ENCODE assay signal across 25 cellular contexts in genomic region chr7:55142919-55143600, GRCh38.
"Had no signal": no experiment of that assay in that cellular context is flagged by ENCODE, and none has a peak within 500 bp of the region (broad histone marks: within the 10 kb centered on the region; RNA-seq: fewer than 3 reads in every experiment).

No MANE protein-coding gene starts in this region.

- H3K27ac ChIP-seq: brain microvascular endothelial cell, coronary artery, gastrocnemius medialis, neural progenitor cell, testis, transverse colon had no signal

- H2AFZ ChIP-seq: neural progenitor cell had no signal

- H3K27me3 ChIP-seq: brain microvascular endothelial cell, gastrocnemius medialis, neural progenitor cell, testis, transverse colon had no signal

- ATAC-seq: activated naive CD4-positive, alpha-beta T cell treated with anti-CD3 and anti-CD28 coated beads, Interleukin-2, amount 50 U/mL, for 72 hours; activated T-cell treated with anti-CD3 and anti-CD28 coated beads, Interleukin-2, amount 50 U/mL, for 72 hours; gastrocnemius medialis; left ventricle myocardium superior; naive thymus-derived CD8-positive, alpha-beta T cell; right cardiac atrium; stimulated activated naive CD8-positive, alpha-beta T cell treated with anti-CD3 and anti-CD28 coated beads, Interleukin-15, Interleukin-2, amounts not matched to agents 100 U/mL and 50 U/mL, for 24 hours; T-cell had no signal

- H3K36me3 ChIP-seq: neural progenitor cell had no signal

- H3K4me1 Mint-ChIP-seq: T-cell had no signal

- H3K4me3 Mint-ChIP-seq: activated B cell treated with CpG ODN at 0.5 μM for 24 hours; activated T-cell treated with anti-CD3 and anti-CD28 coated beads, Interleukin-2, amount 50 U/mL, for 72 hours; mesothelial cell of epicardium; naive thymus-derived CD8-positive, alpha-beta T cell; neural progenitor cell; T-cell; T-helper 2 cell treated with Interferon-gamma antibody and Interleukin-4, amounts not matched to agents 5 μg/mL and 100 μg/mL, for 36 hours had no signal

- H3K9ac ChIP-seq: neural progenitor cell had no signal

- H3K4me1 ChIP-seq: neural progenitor cell had no signal

- DNase-seq: activated B cell treated with CpG ODN at 0.5 μM for 24 hours; activated naive CD4-positive, alpha-beta T cell; activated T-cell treated with anti-CD3 and anti-CD28 coated beads for 4 hours; activated T-cell treated with anti-CD3 and anti-CD28 coated beads, Interleukin-2, amount 50 U/mL, for 72 hours; aorta; brain microvascular endothelial cell; gastrocnemius medialis; glutamatergic neuron; left ventricle myocardium superior; mammary epithelial cell; naive thymus-derived CD8-positive, alpha-beta T cell; occipital lobe; posterior cingulate gyrus; right cardiac atrium; stimulated activated CD4-positive, alpha-beta T cell treated with anti-CD3 and anti-CD28 coated beads, Interleukin-2, amount 100 ng/mL, for 48 hours; stimulated activated naive CD8-positive, alpha-beta T cell treated with anti-CD3 and anti-CD28 coated beads, Interleukin-15, Interleukin-2, amounts not matched to agents 100 U/mL and 50 U/mL, for 24 hours; T-cell; testis; transverse colon had no signal

- H3K27ac Mint-ChIP-seq: activated B cell treated with CpG ODN at 0.5 μM for 24 hours; activated naive CD4-positive, alpha-beta T cell treated with anti-CD3 and anti-CD28 coated beads, Interleukin-2, amount 50 U/mL, for 72 hours; activated T-cell treated with anti-CD3 and anti-CD28 coated beads, Interleukin-2, amount 50 U/mL, for 72 hours; mesothelial cell of epicardium; naive thymus-derived CD8-positive, alpha-beta T cell; neural progenitor cell; T-cell; T-helper 2 cell treated with Interferon-gamma antibody and Interleukin-4, amounts not matched to agents 5 μg/mL and 100 μg/mL, for 36 hours had no signal

- H3K9me3 ChIP-seq: gastrocnemius medialis, testis, transverse colon had no signal

- H3K4me2 ChIP-seq: neural progenitor cell had no signal

- H3K36me3 Mint-ChIP-seq: T-cell had no signal

- H3K4me3 ChIP-seq: coronary artery, gastrocnemius medialis, neural progenitor cell, testis, transverse colon had no signal

- FAIRE-seq: islet of Langerhans had no signal
